Comparison of ENCODE assay signal across 7 cellular contexts in the genomic region with DNA sequence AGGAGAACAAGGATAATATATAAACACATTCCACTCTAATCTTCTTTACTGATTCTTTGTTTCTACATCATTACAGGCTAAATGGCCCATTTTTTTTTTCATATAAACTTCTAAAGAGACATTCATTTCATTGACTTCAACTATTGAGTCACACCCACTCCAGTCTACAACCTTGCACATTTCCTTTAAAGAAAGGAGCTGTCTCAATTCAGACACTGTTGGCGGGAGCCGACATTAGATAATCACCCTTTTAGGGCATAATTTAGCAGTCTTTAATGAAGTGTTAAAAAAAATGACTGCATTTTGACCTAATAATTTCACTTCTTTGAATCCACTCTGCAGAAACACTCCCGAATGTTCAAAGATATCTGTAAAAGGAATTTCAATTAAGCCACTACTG. TPM values are rescaled to one million over a fixed set of nuclear protein-coding genes. Genes with fewer than 3 reads are reported as not detected.
A peak's percentile ranks its signal among the peaks of the same experiment; 100 is the strongest.
DNase-seq lines count a peak whose midpoint lies in the region; ATAC-seq, FAIRE-seq and TF ChIP-seq lines count a peak whose summit lies in the region.

No MANE protein-coding gene starts in this region.

- no peak for TF ChIP-seq RAD21 in K562 (CRISPR knock-in tag; conservative IDR thresholded peaks at IDR 0.05 in 1 of 2, IDR thresholded peaks at IDR 0.05 in 1 of 2)

- 8% methylated on average over 3 of the region's 3 CpGs for WGBS in K562 (ENCODE audit: insufficient coverage, low coverage, missing lambda C conversion rate)

- no peak for ATAC-seq in GM23338
- peak; percentile 30 for ATAC-seq in K562

- in situ Hi-C loops in K562 (cut with MboI): no loop called here

- H3K4me1 ChIP-seq in GM23338 (ENCODE audit: insufficient read depth) (peaks cover 13% of the 10 kb centered on the region), K562 (replicated peaks in 1 of 2; ENCODE audit: control insufficient read depth in 2 of 2, insufficient read depth in 2 of 2, low read length in 2 of 2) (peaks cover 16 to 21% of the 10 kb centered on the region in 2 experiments; a peak in 3 of 5 replicates)

- POLR2A ChIA-PET in K562 (lab: Yijun Ruan, JAX): interaction anchor here (0.9 to 2.0 kb wide), 4 partner anchors 10 to 79 kb away, joined by 3 to 9 read pairs (median 4); no protein-coding TSS in a partner anchor

- H4K20me1 ChIP-seq in GM23338 (replicated peaks; ENCODE audit: insufficient read depth): no peaks in the 10 kb centered on the region
- H4K20me1 ChIP-seq in K562 (replicated peaks; ENCODE audit: control insufficient read depth, insufficient read depth, low read length): no peaks in the 10 kb centered on the region

- H3K4me3 ChIP-seq in GM23338 (peak overlapping the region; percentile 61), K562 (peak overlapping the region; percentile 54)

- H3K4me1 Mint-ChIP-seq in GM23338 (peaks cover 14% of the 10 kb centered on the region), osteocyte (ENCODE audit: unreplicated experiment) (peaks cover 26% of the 10 kb centered on the region)

- TF ChIP-seq CTCF in GM23338 (conservative IDR thresholded peaks at IDR 0.05; ENCODE audit: low read depth in 2 of 2) (no peak), K562 (IDR thresholded peaks at IDR 0.05 in 2 of 3, conservative IDR thresholded peaks at IDR 0.05 in 1 of 3; ENCODE audit: insufficient read depth in 2 of 3, low read depth in 1 of 3, low read length in 3 of 3) (no peak), osteocyte (IDR thresholded peaks at IDR 0.05) (no peak)

- H2AFZ ChIP-seq in GM23338 (no peak overlapping the region), K562 (ENCODE audit: low read depth, low read length) (peak overlapping the region; percentile 86)

- no peak for TF ChIP-seq POLR2A in K562 (conservative IDR thresholded peaks at IDR 0.05)

- H3K4me3 Mint-ChIP-seq in GM23338: peak overlapping the region; percentile 86
- H3K4me3 Mint-ChIP-seq in osteocyte (ENCODE audit: unreplicated experiment): peak overlapping the region; percentile 94

- no peaks in the 10 kb centered on the region for H3K27me3 ChIP-seq in GM23338 (ENCODE audit: insufficient read depth)
- H3K27me3 ChIP-seq in K562 (ENCODE audit: control insufficient read depth in 2 of 2, insufficient read depth in 2 of 2, low read length in 2 of 2): no peaks in the 10 kb centered on the region

- DNase-seq in GM23338 (ENCODE audit: low spot score) (no peak), NCI-H1105 treated with DMSO at 0.1 percent for 48 hours (lab: John Stamatoyannopoulos, UW) (peak; percentile 71), K562 (ENCODE audit: extremely low read depth in 1 of 4, low spot score in 3 of 4) (peak in 2 of 4 experiments; percentile 24 to 59), osteocyte (ENCODE audit: extremely low spot score, unreplicated experiment) (no peak), NCI-H128 (lab: John Stamatoyannopoulos, UW; ENCODE audit: unreplicated experiment) (no peak), hippocampal formation (lab: John Stamatoyannopoulos, UW) (no peak), NK-92 (lab: John Stamatoyannopoulos, UW; ENCODE audit: unreplicated experiment) (no peak)

- peak overlapping the region in 1 of 2 experiments; percentile 90; a peak in 2 of 4 replicates for H3K9ac ChIP-seq in K562 (ENCODE audit: insufficient read depth in 1 of 2, low read depth in 2 of 2, low read length in 2 of 2)

- no peaks in the 10 kb centered on the region; the same call in 1 of the 2 replicates for H3K9me3 ChIP-seq in K562 (replicated peaks; ENCODE audit: control insufficient read depth, insufficient read depth, low read depth, low read length)

- H3K27me3 Mint-ChIP-seq in GM23338 (ENCODE audit: insufficient read depth, low read depth, poor library complexity) (peaks cover 4% of the 10 kb centered on the region), osteocyte (ENCODE audit: unreplicated experiment) (no peaks in the 10 kb centered on the region)

- TF ChIP-seq EP300 in K562 (IDR thresholded peaks at IDR 0.05; ENCODE audit: low read length): no peak

- BruUV-seq in K562 (replicated peaks; lab: Mats Ljungman, UMichigan): no TSS peak

- peaks cover 8% of the 10 kb centered on the region for H3K9me3 Mint-ChIP-seq in GM23338
- H3K9me3 Mint-ChIP-seq in osteocyte (ENCODE audit: unreplicated experiment): no peaks in the 10 kb centered on the region

- CTCF ChIA-PET in K562 (lab: Yijun Ruan, JAX; ENCODE audit: low intra/inter-chr PET ratio): no interaction called here

- no peak overlapping the region for H3K27ac ChIP-seq in GM23338 (ENCODE audit: low read depth)
- H3K27ac ChIP-seq in K562 (ENCODE audit: extremely low read depth, low read depth, low read length): peak overlapping the region; percentile 92; the same call in 2 of the 3 replicates

- no peaks in the 10 kb centered on the region for H3K9me1 ChIP-seq in K562 (ENCODE audit: control insufficient read depth, insufficient read depth, low read length)

- peak overlapping the region; percentile 78 for H3K4me2 ChIP-seq in GM23338
- H3K4me2 ChIP-seq in K562 (ENCODE audit: insufficient read depth, low read length): peak overlapping the region; percentile 76

- H3K36me3 Mint-ChIP-seq in GM23338 (ENCODE audit: low read depth) (peaks cover 16% of the 10 kb centered on the region), osteocyte (ENCODE audit: unreplicated experiment) (peaks cover 3% of the 10 kb centered on the region)

- no peak for FAIRE-seq in K562 (lab: Jason Lieb, UNC)

- peak overlapping the region; percentile 97; the same call in 1 of the 2 replicates for H3K27ac Mint-ChIP-seq in GM23338
- H3K27ac Mint-ChIP-seq in osteocyte (ENCODE audit: unreplicated experiment): peak overlapping the region; percentile 96

- 0 out of 2 replicates have a peak, but pooled peaks cover 9% of the 10 kb centered on the region for H3K79me2 ChIP-seq in GM23338 (replicated peaks; ENCODE audit: insufficient read depth)
- H3K79me2 ChIP-seq in K562 (ENCODE audit: control insufficient read depth, insufficient read depth, low read length): no peaks in the 10 kb centered on the region; the same call in 2 of the 3 replicates

- no peaks in the 10 kb centered on the region for H3F3A ChIP-seq in GM23338 (replicated peaks; ENCODE audit: low read depth)

- no peaks in the 10 kb centered on the region for H3K36me3 ChIP-seq in GM23338 (ENCODE audit: insufficient read depth)
- no peaks in the 10 kb centered on the region for H3K36me3 ChIP-seq in K562 (ENCODE audit: control insufficient read depth, insufficient read depth, low read length)

- intact Hi-C loops in K562 (cut with micrococcal nuclease): loop anchor here (1.0 to 10.0 kb wide), 6 partner anchors 81 to 1639 kb away; partner anchors contain the start of genes FBXO30 and SF3B5

- no peaks in the 10 kb centered on the region for H3K9me2 ChIP-seq in GM23338 (ENCODE audit: insufficient read depth)

TF ChIP-seq in GM23338, 12 proteins besides CTCF, POLR2A, EP300 and RAD21 (continues in another document):
- TF ChIP-seq POLR2AphosphoS5 (IDR thresholded peaks at IDR 0.05; ENCODE audit: low read depth): no peak

TF ChIP-seq in K562, 482 proteins besides CTCF, POLR2A, EP300 and RAD21 (continues in another document):
- TF ChIP-seq CTBP1 (IDR thresholded peaks at IDR 0.05; ENCODE audit: borderline replicate concordance) (no peak), AFF1 (IDR thresholded peaks at IDR 0.05; ENCODE audit: low read depth in 1 of 2, partially characterized antibody in 2 of 2) (peak in 1 of 2 experiments; percentile 7)

RNA-seq across cellular contexts. Expression of gene EPM2A, which starts 1.6 kb away (rescaled TPM):
- 8.0 and 17.8 TPM in 2 replicates for total RNA-seq in GM23338 (2014; rRNA removed; shearing (Covaris generic))
- polyA plus RNA-seq in GM23338 (2016; fragmentation: Nextera tagmentation; extraction: Ambion mirVana) (3.5 and 3.7 TPM in 2 replicates), K562 (2011; rRNA removed) (2.0 and 2.5 TPM in 2 replicates), K562 (2014; fragmentation: Illumina TruSeq; extraction: Trizol) (1.5 and 2.1 TPM in 2 replicates), K562 (2014; fragmentation: Nextera tagmentation; extraction: Ambion mirVana) (1 to 10 TPM in 1 of 2 experiments, under 1 TPM in 1; 0.35 to 2.5 TPM), K562 (2014; rRNA removed) (1.8 and 3.4 TPM in 2 replicates)
- total RNA-seq in K562 (2011; cell fraction: chromatin; rRNA removed; ENCODE audit: low replicate concordance): 4.2 and 4.5 TPM in 2 replicates
- 4.0 and 4.2 TPM in 2 replicates for total RNA-seq in K562 (2011; cell fraction: nucleolus; rRNA removed)
- 5.5 and 9.2 TPM in 2 replicates for total RNA-seq in K562 (2011; cell fraction: nucleoplasm; rRNA removed)
- total RNA-seq in K562 (2014; rRNA removed) (5.3 and 8.1 TPM in 2 replicates), K562 (2014; rRNA removed; fragmentation: Illumina TruSeq; extraction: Trizol) (2.5 and 2.8 TPM in 2 replicates), K562 (2015; rRNA removed; fragmentation: Illumina TruSeq; extraction: Trizol) (2.8 and 3.2 TPM in 2 replicates), K562 (2021) (3.5 and 4.4 TPM in 2 replicates), osteocyte (13.6 and 17.6 TPM in 2 replicates)
- 1.8 and 2.2 TPM in 2 replicates for polyA plus RNA-seq in K562 (2011; cell fraction: cytosol; rRNA removed)
- polyA plus RNA-seq in K562 (2011; cell fraction: nucleus; rRNA removed): 3.0 and 4.4 TPM in 2 replicates
- 1.9 TPM in 2 replicates for polyA plus RNA-seq in K562 (2012)
- polyA minus RNA-seq in K562 (2011; rRNA and poly(A)+ RNA removed): 3.1 and 4.3 TPM in 2 replicates
- polyA minus RNA-seq in K562 (2011; cell fraction: cytosol; rRNA and poly(A)+ RNA removed): 2.4 and 2.5 TPM in 2 replicates
- polyA minus RNA-seq in K562 (2011; cell fraction: nucleus; rRNA and poly(A)+ RNA removed): 8.9 and 11.4 TPM in 2 replicates
